In genomic region chr17:14361945-14362508, GRCh38 we compare ENCODE assay signal across 29 cellular contexts.
"Had no signal": no experiment of that assay in that cellular context is flagged by ENCODE, and none has a peak within 500 bp of the region (broad histone marks: within the 10 kb centered on the region; RNA-seq: fewer than 3 reads in every experiment).

No MANE protein-coding gene starts in this region.

- DNase-seq: activated CD4-positive, alpha-beta memory T cell treated with anti-CD3 and anti-CD28 coated beads for 36 hours; activated CD4-positive, alpha-beta T cell treated with anti-CD3 and anti-CD28 coated beads, Interleukin-2, amount 10 ng/mL, durations not matched to agents 7 days and 5 days; activated CD4-positive, CD25-positive, alpha-beta regulatory T cell; activated CD8-positive, alpha-beta memory T cell treated with anti-CD3 and anti-CD28 coated beads for 24 hours; activated gamma-delta T cell; activated naive CD4-positive, alpha-beta T cell treated with anti-CD3 and anti-CD28 coated beads, Interleukin-2, amount 10 ng/mL, durations not matched to agents 7 days and 5 days; activated naive CD8-positive, alpha-beta T cell treated with anti-CD3 and anti-CD28 coated beads, Interleukin-2, amount 10 ng/mL, durations not matched to agents 7 days and 5 days; activated T-cell treated with anti-CD3 and anti-CD28 coated beads for 4 hours; activated T-cell treated with anti-CD3 and anti-CD28 coated beads, Interleukin-2, amount 50 U/mL, for 48 hours; adrenal gland; anterior cingulate cortex; caudate nucleus; IMR-90; KG1; NCI-H1048; NCI-H146; NCI-H187 treated with DMSO at 0.1 percent for 48 hours; NCI-H2081 treated with DMSO at 0.1 percent for 48 hours; NCI-H446; NCI-H524 treated with DMSO at 0.1 percent for 48 hours; NCI-H748 treated with DMSO at 0.1 percent for 48 hours; Peyer's patch; Right ventricle myocardium superior; T-helper 17 cell; T-helper 9 cell had no signal

- ATAC-seq: activated T-helper 17 cell treated with anti-CD3 and anti-CD28 coated beads, Interleukin-2, amount 50 U/mL, for 72 hours; T-helper 17 cell had no signal

- H3K36me3 ChIP-seq: adrenal gland, Peyer's patch, SJSA1 had no signal

- H3K27me3 ChIP-seq: adrenal gland, Peyer's patch, SJSA1 had no signal

- H3K27ac ChIP-seq: adrenal gland, Peyer's patch, RWPE1, SJSA1 had no signal

- FAIRE-seq: TTC549 had no signal

- H3K4me1 ChIP-seq: adrenal gland, Peyer's patch, SJSA1 had no signal

- H3K9me3 ChIP-seq: adrenal gland, Peyer's patch, SJSA1 had no signal

- H3K27ac Mint-ChIP-seq: activated CD4-positive, alpha-beta memory T cell treated with anti-CD3 and anti-CD28 coated beads for 36 hours; activated CD4-positive, alpha-beta T cell treated with anti-CD3 and anti-CD28 coated beads, Interleukin-2, amount 10 ng/mL, durations not matched to agents 7 days and 5 days; activated naive CD4-positive, alpha-beta T cell treated with anti-CD3 and anti-CD28 coated beads, Interleukin-2, amount 10 ng/mL, durations not matched to agents 7 days and 5 days; activated naive CD8-positive, alpha-beta T cell treated with anti-CD3 and anti-CD28 coated beads, Interleukin-2, amount 10 ng/mL, durations not matched to agents 7 days and 5 days; activated T-helper 17 cell treated with anti-CD3 and anti-CD28 coated beads, Interleukin-2, amount 50 U/mL, for 72 hours; T-helper 17 cell had no signal

- H3K9me3 Mint-ChIP-seq: activated CD4-positive, alpha-beta memory T cell treated with anti-CD3 and anti-CD28 coated beads for 36 hours; activated naive CD4-positive, alpha-beta T cell treated with anti-CD3 and anti-CD28 coated beads, Interleukin-2, amount 10 ng/mL, durations not matched to agents 7 days and 5 days; activated naive CD8-positive, alpha-beta T cell treated with anti-CD3 and anti-CD28 coated beads, Interleukin-2, amount 10 ng/mL, durations not matched to agents 7 days and 5 days had no signal

- H3K4me3 ChIP-seq: adrenal gland, Peyer's patch, SJSA1 had no signal

- H3K36me3 Mint-ChIP-seq: activated CD4-positive, alpha-beta memory T cell treated with anti-CD3 and anti-CD28 coated beads for 36 hours; activated naive CD4-positive, alpha-beta T cell treated with anti-CD3 and anti-CD28 coated beads, Interleukin-2, amount 10 ng/mL, durations not matched to agents 7 days and 5 days; activated naive CD8-positive, alpha-beta T cell treated with anti-CD3 and anti-CD28 coated beads, Interleukin-2, amount 10 ng/mL, durations not matched to agents 7 days and 5 days had no signal
